Comparison of ENCODE assay signal across 26 cellular contexts in genomic region chr6:112225691-112226090, GRCh38. TPM values are rescaled to one million over a fixed set of nuclear protein-coding genes. Genes with fewer than 3 reads are reported as not detected.
DNase-seq lines count a peak whose midpoint lies in the region; ATAC-seq, FAIRE-seq and TF ChIP-seq lines count a peak whose summit lies in the region.
"Had no signal": no experiment of that assay in that cellular context is flagged by ENCODE, and none has a peak within 500 bp of the region (broad histone marks: within the 10 kb centered on the region; RNA-seq: fewer than 3 reads in every experiment).

No MANE protein-coding gene starts in this region.

- DNase-seq in heart right ventricle (no peak), left ventricle myocardium superior (no peak), endothelial cell of umbilical vein (ENCODE audit: low read depth, low spot score) (no peak), lung microvascular endothelial cell (ENCODE audit: low read depth in 2 of 2) (peak; percentile 41 to 48), vagina (ENCODE audit: extremely low spot score in 2 of 2) (no peak), dedifferentiated amniotic fluid mesenchymal stem cell (ENCODE audit: extremely low spot score) (no peak), cerebellar cortex (ENCODE audit: low spot score) (no peak)
- DNase-seq: activated CD4-positive, alpha-beta T cell treated with anti-CD3 and anti-CD28 coated beads, Interleukin-2, amount 10 ng/mL, durations not matched to agents 24 days and 14 days; activated CD8-positive, alpha-beta memory T cell treated with anti-CD3 and anti-CD28 coated beads, Interleukin-2, amount 10 ng/mL, durations not matched to agents 7 days and 5 days; activated naive CD8-positive, alpha-beta T cell treated with anti-CD3 and anti-CD28 coated beads, Interleukin-2, amount 10 ng/mL, durations not matched to agents 7 days and 5 days; GDM1; GOT3; NCI-H1694; NCI-H226; OCI-M1; SHP77; spleen; stimulated activated CD4-positive, alpha-beta T cell treated with anti-CD3 and anti-CD28 coated beads, Interleukin-4, amount 100 ng/mL, for 24 hours; T-helper 1 cell had no signal

- H3K27me3 ChIP-seq in heart right ventricle (no peaks in the 10 kb centered on the region), endothelial cell of umbilical vein (ENCODE audit: control insufficient read depth in 2 of 2, insufficient read depth in 2 of 2, low read length in 2 of 2) (no peaks in the 10 kb centered on the region), vagina (no peaks in the 10 kb centered on the region)

- no peak for ATAC-seq in heart right ventricle
- ATAC-seq in left ventricle myocardium superior = no peak
- ATAC-seq in HG03159 (IDR thresholded peaks at IDR 0.05; ENCODE audit: unreplicated experiment) = no peak
- ATAC-seq: activated CD8-positive, alpha-beta memory T cell treated with anti-CD3 and anti-CD28 coated beads, Interleukin-2, amount 10 ng/mL, durations not matched to agents 7 days and 5 days; activated T-helper 17 cell treated with anti-CD3 and anti-CD28 coated beads, Interleukin-2, amount 50 U/mL, for 72 hours; GM12878; left lobe of liver had no signal

- H3K9ac ChIP-seq in endothelial cell of umbilical vein (replicated peaks; ENCODE audit: extremely low read depth, insufficient read depth, low read length) = peak overlapping the region; percentile 36

- TF ChIP-seq POLR2A in endothelial cell of umbilical vein (IDR thresholded peaks at IDR 0.05; ENCODE audit: low read depth, low read length) (peak; percentile 15), vagina (IDR thresholded peaks at IDR 0.05) (no peak)

- no peaks in the 10 kb centered on the region for H3K9me3 ChIP-seq in heart right ventricle
- no peaks in the 10 kb centered on the region for H3K9me3 ChIP-seq in endothelial cell of umbilical vein (replicated peaks; ENCODE audit: control insufficient read depth, insufficient read depth, low read length)
- H3K9me3 ChIP-seq in vagina = no peaks in the 10 kb centered on the region
- H3K9me3 ChIP-seq: spleen had no signal

- H3K9me1 ChIP-seq in endothelial cell of umbilical vein (replicated peaks; ENCODE audit: control insufficient read depth, extremely low read depth, insufficient read depth, low read length) = peaks cover 3% of the 10 kb centered on the region

- dilution Hi-C loops in endothelial cell of umbilical vein (cut with MboI; ENCODE audit: extremely low pct_ligation_motif_present, low sequenced_read_pairs) = no loop called here

- no TSS peak for BruUV-seq in endothelial cell of umbilical vein (replicated peaks; lab: Mats Ljungman, UMichigan)

- POLR2A ChIA-PET in endothelial cell of umbilical vein (lab: Charles Lee) = no interaction called here

- H2AFZ ChIP-seq in endothelial cell of umbilical vein (ENCODE audit: low read depth, low read length) = no peak overlapping the region

- CTCF ChIA-PET in endothelial cell of umbilical vein (lab: Charles Lee) = no interaction called here

- FAIRE-seq in endothelial cell of umbilical vein (lab: Jason Lieb, UNC) = no peak
- FAIRE-seq: A204.1, GM12878, GM19239 had no signal

- no peaks in the 10 kb centered on the region for H4K20me1 ChIP-seq in endothelial cell of umbilical vein (replicated peaks; ENCODE audit: control insufficient read depth, extremely low read depth, insufficient read depth, low read length)

- TF ChIP-seq CTCF in heart right ventricle (IDR thresholded peaks at IDR 0.05) (no peak), endothelial cell of umbilical vein (IDR thresholded peaks at IDR 0.05; ENCODE audit: extremely low read depth in 1 of 2, insufficient read depth in 1 of 2, low read depth in 1 of 2, low read length in 2 of 2) (no peak), vagina (IDR thresholded peaks at IDR 0.05) (no peak)

- intact Hi-C loops in heart right ventricle (cut with DNase I) = no loop called here
- intact Hi-C loops in left ventricle myocardium superior (cut with micrococcal nuclease) = no loop called here
- intact Hi-C loops in endothelial cell of umbilical vein (cut with micrococcal nuclease) = no loop called here
- intact Hi-C loops in vagina (cut with DNase I) = no loop called here

- H3K4me2 ChIP-seq in endothelial cell of umbilical vein (ENCODE audit: insufficient read depth, low read length) = no peak overlapping the region

- H3K4me1 ChIP-seq in heart right ventricle (peaks cover 5 to 94% (median 78%) of the 10 kb centered on the region in 9 donors), endothelial cell of umbilical vein (ENCODE audit: control insufficient read depth, extremely low read depth, insufficient read depth, low read length) (peaks cover 91% of the 10 kb centered on the region), vagina (peaks cover 44% of the 10 kb centered on the region)
- H3K4me1 ChIP-seq: spleen had no signal

- H3K27ac ChIP-seq in heart right ventricle (peak overlapping the region in 9 of 10 donors; percentile 3 to 86 (median 23)), endothelial cell of umbilical vein (ENCODE audit: insufficient read depth, low read depth, low read length) (peak overlapping the region; percentile 100), vagina (peak overlapping the region; percentile 35)
- H3K27ac ChIP-seq: spleen had no signal

- H3K4me3 ChIP-seq in heart right ventricle (no peak overlapping the region), endothelial cell of umbilical vein (replicated peaks in 1 of 3; ENCODE audit: insufficient read depth in 1 of 3, low read depth in 1 of 3, low read length in 3 of 3) (no peak overlapping the region), vagina (no peak overlapping the region)
- H3K4me3 ChIP-seq: GM12878, spleen had no signal

- H3K36me3 ChIP-seq in heart right ventricle = peaks cover 0 to 4% (median 0%) of the 10 kb centered on the region in 9 donors
- H3K36me3 ChIP-seq in endothelial cell of umbilical vein (ENCODE audit: control insufficient read depth in 2 of 2, extremely low read depth in 1 of 2, insufficient read depth in 2 of 2, low read length in 2 of 2) = peaks cover 2 to 11% of the 10 kb centered on the region in 2 experiments
- no peaks in the 10 kb centered on the region for H3K36me3 ChIP-seq in vagina
- H3K36me3 ChIP-seq: spleen had no signal

- H3K79me2 ChIP-seq in endothelial cell of umbilical vein (ENCODE audit: control insufficient read depth, insufficient read depth, low read length) = peaks cover 81% of the 10 kb centered on the region

- WGBS in heart right ventricle, 2 donors = 78 to 80% methylated on average over 1 of the region's 1 CpG

TF ChIP-seq in endothelial cell of umbilical vein, 7 proteins besides CTCF, POLR2A, EP300 and RAD21:
- TF ChIP-seq POLR2AphosphoS5 (IDR thresholded peaks at IDR 0.05; ENCODE audit: insufficient read depth, low read depth, low read length) (no peak), FOS (IDR thresholded peaks at IDR 0.05; ENCODE audit: borderline replicate concordance, insufficient read depth, low read length) (no peak), JUN (IDR thresholded peaks at IDR 0.05; ENCODE audit: borderline replicate concordance, insufficient read depth, insufficient read length, low read depth) (no peak), GATA2 (IDR thresholded peaks at IDR 0.05; ENCODE audit: insufficient read depth, insufficient read length, low read depth, low read length) (no peak), MYC (IDR thresholded peaks at IDR 0.05; ENCODE audit: low read depth, low read length) (no peak), EZH2 (IDR thresholded peaks at IDR 0.05; ENCODE audit: borderline replicate concordance, low read depth, low read length, severe bottlenecking) (no peak)
- TF ChIP-seq, protein P1, sequence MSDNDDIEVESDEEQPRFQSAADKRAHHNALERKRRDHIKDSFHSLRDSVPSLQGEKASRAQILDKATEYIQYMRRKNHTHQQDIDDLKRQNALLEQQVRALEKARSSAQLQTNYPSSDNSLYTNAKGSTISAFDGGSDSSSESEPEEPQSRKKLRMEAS (IDR thresholded peaks at IDR 0.05; ENCODE audit: insufficient read depth, insufficient read length) = no peak

RNA-seq across cellular contexts. Expression of gene LAMA4, which starts 28.7 kb away (rescaled TPM):
- total RNA-seq in heart right ventricle (100 to 1,000 TPM in 1 of 10 donors, 10 to 100 TPM in 9; 35.4 to 103 (median 82.5) TPM), left ventricle myocardium superior (50.6 TPM), endothelial cell of umbilical vein (629 TPM in 2 replicates), lung microvascular endothelial cell (456 and 465 TPM in 2 replicates), vagina (56.5 TPM)
- polyA plus RNA-seq in heart right ventricle (10 to 100 TPM; 23.7 to 92.5 TPM), endothelial cell of umbilical vein (370 and 384 TPM in 2 replicates)
- polyA plus RNA-seq in endothelial cell of umbilical vein (2011; cell fraction: cytosol; rRNA removed) = 215 and 257 TPM in 2 replicates
- polyA plus RNA-seq in endothelial cell of umbilical vein (2011; cell fraction: nucleus; rRNA removed) = 1,231 and 1,345 TPM in 2 replicates
- 367 and 381 TPM in 2 replicates for polyA plus RNA-seq in endothelial cell of umbilical vein (2012)
- 1,043 and 1,135 TPM in 2 replicates for polyA minus RNA-seq in endothelial cell of umbilical vein
- not detected for polyA minus RNA-seq in endothelial cell of umbilical vein (2011; cell fraction: cytosol; rRNA and poly(A)+ RNA removed)
- 1,955 and 2,229 TPM in 2 replicates for polyA minus RNA-seq in endothelial cell of umbilical vein (2011; cell fraction: nucleus; rRNA and poly(A)+ RNA removed)
- total RNA-seq: activated CD4-positive, alpha-beta T cell treated with anti-CD3 and anti-CD28 coated beads, Interleukin-2, amount 10 ng/mL, durations not matched to agents 24 days and 14 days; activated CD8-positive, alpha-beta memory T cell treated with anti-CD3 and anti-CD28 coated beads, Interleukin-2, amount 10 ng/mL, durations not matched to agents 7 days and 5 days; activated naive CD8-positive, alpha-beta T cell treated with anti-CD3 and anti-CD28 coated beads, Interleukin-2, amount 10 ng/mL, durations not matched to agents 7 days and 5 days; activated T-helper 17 cell treated with anti-CD3 and anti-CD28 coated beads, Interleukin-2, amount 50 U/mL, for 72 hours had no signal
- polyA plus RNA-seq: CD14-positive monocyte had no signal

Comparison
In these comparisons a context has a peak if more than half of its experiments do, and no peak if none do; other contexts are left out.
1. DNase-seq: peak in lung microvascular endothelial cell (2 of 2); none in heart right ventricle (0 of 2), left ventricle myocardium superior (single experiment), endothelial cell of umbilical vein (single experiment), vagina (0 of 2), dedifferentiated amniotic fluid mesenchymal stem cell (single experiment) and cerebellar cortex (single experiment).
2. H3K27ac ChIP-seq: peak in every context shown above with its lines; median percentile 100 in endothelial cell of umbilical vein; 35 in vagina; 23 in heart right ventricle.